Comparison of ENCODE assay signal across 28 cellular contexts in genomic region chr9:122080986-122081385, GRCh38. TPM values are rescaled to one million over a fixed set of nuclear protein-coding genes. Genes with fewer than 3 reads are reported as not detected.
DNase-seq lines count a peak whose midpoint lies in the region; ATAC-seq and TF ChIP-seq lines count a peak whose summit lies in the region.
"Had no signal": no experiment of that assay in that cellular context is flagged by ENCODE, and none has a peak within 500 bp of the region (broad histone marks: within the 10 kb centered on the region; RNA-seq: fewer than 3 reads in every experiment).

No MANE protein-coding gene starts in this region.

- WGBS in sigmoid colon, 2 donors: 79 to 85% methylated on average over 5 of the region's 5 CpGs

- CTCF ChIA-PET in AG04450 (lab: Charles Lee) (interaction anchor here (4.3 kb wide), 1 partner anchor 18 kb away, joined by 17 read pairs; no protein-coding TSS in a partner anchor), T-cell (lab: Charles Lee) (no interaction called here)

- H3K4me3 ChIP-seq in AG04450 (ENCODE audit: low read depth, low read length) (no peak overlapping the region), ascending aorta (no peak overlapping the region), sigmoid colon (no peak overlapping the region)
- H3K4me3 ChIP-seq: A549, heart right ventricle had no signal

- POLR2A ChIA-PET in AG04450 (lab: Yijun Ruan, JAX): interaction anchor here (0.7 kb wide), 1 partner anchor 606 kb away, joined by 3 read pairs; no protein-coding TSS in a partner anchor
- POLR2A ChIA-PET in T-cell (lab: Charles Lee): no interaction called here

- H3K4me1 Mint-ChIP-seq in T-cell: peaks cover 2 to 12% (median 11%) of the 10 kb centered on the region in 3 donors
- H3K4me1 Mint-ChIP-seq: activated CD4-positive, alpha-beta T cell treated with anti-CD3 and anti-CD28 coated beads, Interleukin-2, amount 10 ng/mL, durations not matched to agents 7 days and 5 days; activated CD8-positive, alpha-beta memory T cell treated with anti-CD3 and anti-CD28 coated beads, Interleukin-2, amount 10 ng/mL, durations not matched to agents 7 days and 5 days; mesothelial cell of epicardium had no signal

- no peaks in the 10 kb centered on the region for H3K27me3 ChIP-seq in AG04450 (ENCODE audit: control insufficient read depth, insufficient read depth, low read length)
- no peaks in the 10 kb centered on the region for H3K27me3 ChIP-seq in ascending aorta
- H3K27me3 ChIP-seq in sigmoid colon: no peaks in the 10 kb centered on the region
- H3K27me3 ChIP-seq: BE2C, heart right ventricle had no signal

- H3K27me3 Mint-ChIP-seq in T-cell: no peaks in the 10 kb centered on the region
- H3K27me3 Mint-ChIP-seq: activated CD4-positive, alpha-beta T cell treated with anti-CD3 and anti-CD28 coated beads, Interleukin-2, amount 10 ng/mL, durations not matched to agents 7 days and 5 days; activated CD8-positive, alpha-beta memory T cell treated with anti-CD3 and anti-CD28 coated beads, Interleukin-2, amount 10 ng/mL, durations not matched to agents 7 days and 5 days; naive thymus-derived CD8-positive, alpha-beta T cell; type B pancreatic cell had no signal

- H3K4me1 ChIP-seq in ascending aorta (peaks cover 0 to 14% of the 10 kb centered on the region in 2 donors), sigmoid colon (peaks cover 0 to 66% (median 52%) of the 10 kb centered on the region in 4 donors)
- H3K4me1 ChIP-seq: A549 had no signal

- H3K4me3 Mint-ChIP-seq in T-cell: no peak overlapping the region
- H3K4me3 Mint-ChIP-seq: activated CD4-positive, alpha-beta T cell treated with anti-CD3 and anti-CD28 coated beads, Interleukin-2, amount 10 ng/mL, durations not matched to agents 7 days and 5 days; activated CD8-positive, alpha-beta memory T cell treated with anti-CD3 and anti-CD28 coated beads, Interleukin-2, amount 10 ng/mL, durations not matched to agents 7 days and 5 days; activated naive CD4-positive, alpha-beta T cell treated with anti-CD3 and anti-CD28 coated beads for 36 hours; activated T-cell treated with anti-CD3 and anti-CD28 coated beads, Interleukin-2, amount 50 U/mL, for 72 hours; mesothelial cell of epicardium; naive thymus-derived CD8-positive, alpha-beta T cell; T-helper 2 cell treated with Interferon-gamma antibody and Interleukin-4, amounts not matched to agents 5 μg/mL and 100 μg/mL, for 36 hours; type B pancreatic cell had no signal

- H3K9me3 ChIP-seq in AG04450 (ENCODE audit: control insufficient read depth, insufficient read depth, low read length): no peaks in the 10 kb centered on the region
- H3K9me3 ChIP-seq in ascending aorta: peaks cover 0 to 12% of the 10 kb centered on the region in 2 donors
- H3K9me3 ChIP-seq in sigmoid colon: peaks cover 0 to 6% (median 0%) of the 10 kb centered on the region in 4 donors
- H3K9me3 ChIP-seq: BE2C had no signal

- DNase-seq in AG04450 (ENCODE audit: low read depth, low spot score) (peak; percentile 61), ascending aorta (ENCODE audit: low spot score in 2 of 2) (no peak), iris pigment epithelial cell (ENCODE audit: low read depth) (peak; percentile 33), sigmoid colon (no peak), T-cell (no peak), SHP77 treated with DMSO at 0.1 percent for 48 hours (lab: John Stamatoyannopoulos, UW) (no peak)
- no peak for DNase-seq in stimulated activated CD4-positive, alpha-beta T cell treated with anti-CD3 and anti-CD28 coated beads, Interleukin-2, amount 100 ng/mL, for 24 hours
- DNase-seq: activated CD4-positive, alpha-beta T cell treated with anti-CD3 and anti-CD28 coated beads, Interleukin-2, amount 10 ng/mL, durations not matched to agents 7 days and 5 days; activated CD8-positive, alpha-beta memory T cell treated with anti-CD3 and anti-CD28 coated beads, Interleukin-2, amount 10 ng/mL, durations not matched to agents 7 days and 5 days; activated naive CD4-positive, alpha-beta T cell treated with anti-CD3 and anti-CD28 coated beads for 36 hours; activated T-cell treated with anti-CD3 and anti-CD28 coated beads, Interleukin-2, amount 50 U/mL, for 72 hours; BE2C; GF-D8; heart right ventricle; naive thymus-derived CD8-positive, alpha-beta T cell; NCI-H1436 treated with DMSO at 0.1 percent for 48 hours; NCI-H748 treated with DMSO at 0.1 percent for 48 hours; occipital lobe; stimulated activated CD4-positive, alpha-beta T cell treated with anti-CD3 and anti-CD28 coated beads, Interleukin-12 subunit alpha, Interleukin-12 subunit beta, amount 100 ng/mL, for 4 hours; stimulated activated naive CD4-positive, alpha-beta T cell treated with Interleukin-2 at 50 U/mL for 16 hours; WERI-Rb-1 had no signal

- TF ChIP-seq POLR2A in sigmoid colon (IDR thresholded peaks at IDR 0.05): no peak

- no peak for ATAC-seq in T-cell (replicated peaks in 1 of 4)
- ATAC-seq in HG02884 (IDR thresholded peaks at IDR 0.05; ENCODE audit: unreplicated experiment): no peak
- ATAC-seq: A549; activated CD8-positive, alpha-beta memory T cell treated with anti-CD3 and anti-CD28 coated beads, Interleukin-2, amount 10 ng/mL, durations not matched to agents 7 days and 5 days; activated T-cell treated with anti-CD3 and anti-CD28 coated beads, Interleukin-2, amount 50 U/mL, for 72 hours; heart right ventricle; naive thymus-derived CD8-positive, alpha-beta T cell; SK-N-SH treated with all-trans-retinoic acid at 6 μM for 48 hours had no signal

- H3K27ac Mint-ChIP-seq in T-cell: no peak overlapping the region
- H3K27ac Mint-ChIP-seq: activated CD4-positive, alpha-beta T cell treated with anti-CD3 and anti-CD28 coated beads, Interleukin-2, amount 10 ng/mL, durations not matched to agents 7 days and 5 days; activated CD8-positive, alpha-beta memory T cell treated with anti-CD3 and anti-CD28 coated beads, Interleukin-2, amount 10 ng/mL, durations not matched to agents 7 days and 5 days; activated naive CD4-positive, alpha-beta T cell treated with anti-CD3 and anti-CD28 coated beads for 36 hours; activated T-cell treated with anti-CD3 and anti-CD28 coated beads, Interleukin-2, amount 50 U/mL, for 72 hours; mesothelial cell of epicardium; naive thymus-derived CD8-positive, alpha-beta T cell; T-helper 2 cell treated with Interferon-gamma antibody and Interleukin-4, amounts not matched to agents 5 μg/mL and 100 μg/mL, for 36 hours; type B pancreatic cell had no signal

- H3K36me3 ChIP-seq in ascending aorta (no peaks in the 10 kb centered on the region), sigmoid colon (no peaks in the 10 kb centered on the region)
- H3K36me3 ChIP-seq: BE2C, WERI-Rb-1 had no signal

- intact Hi-C loops in ascending aorta (cut with DNase I): no loop called here
- intact Hi-C loops in sigmoid colon (cut with DNase I): no loop called here

- TF ChIP-seq CTCF in AG04450 (IDR thresholded peaks at IDR 0.05; ENCODE audit: low read depth, low read length) (no peak), ascending aorta (IDR thresholded peaks at IDR 0.05) (no peak), sigmoid colon (IDR thresholded peaks at IDR 0.05) (no peak)

- no peak for TF ChIP-seq EP300 in sigmoid colon (IDR thresholded peaks at IDR 0.05)

- peaks cover 20% of the 10 kb centered on the region for H3K36me3 Mint-ChIP-seq in T-cell
- H3K36me3 Mint-ChIP-seq: mesothelial cell of epicardium, type B pancreatic cell had no signal

- H3K9me3 Mint-ChIP-seq in T-cell: peaks cover 7 to 21% (median 9%) of the 10 kb centered on the region in 3 donors

- H3K27ac ChIP-seq in AG04450 (ENCODE audit: low read depth, low read length) (no peak overlapping the region), ascending aorta (peak overlapping the region; percentile 68 to 71), sigmoid colon (peak overlapping the region; percentile 62 to 92 (median 80))
- H3K27ac ChIP-seq: A549, heart right ventricle, KMS-11, WERI-Rb-1 had no signal

RNA-seq across cellular contexts. Expression of gene TTLL11, which starts 12.1 kb away (rescaled TPM):
- polyA plus RNA-seq in AG04450 (2011; rRNA removed) (4.6 and 5.4 TPM in 2 replicates), sigmoid colon (1 to 10 TPM; 4.2 to 7.6 (median 5.6) TPM)
- polyA minus RNA-seq in AG04450 (2011; rRNA and poly(A)+ RNA removed): 5.7 and 6.1 TPM in 2 replicates
- total RNA-seq in ascending aorta (18.5 TPM), sigmoid colon (10 to 100 TPM; 27.6 to 40.7 (median 30.8) TPM), T-cell (1 to 10 TPM; 3.4 to 4.8 (median 4.6) TPM)

Comparison
In these comparisons a context has a peak if more than half of its experiments do, and no peak if none do; other contexts are left out.
1. DNase-seq: peak in AG04450 (single experiment) and iris pigment epithelial cell (single experiment); none in ascending aorta (0 of 2), sigmoid colon (single experiment), T-cell (0 of 34), SHP77 treated with DMSO at 0.1 percent for 48 hours (single experiment) and stimulated activated CD4-positive, alpha-beta T cell treated with anti-CD3 and anti-CD28 coated beads, Interleukin-2, amount 100 ng/mL, for 24 hours (0 of 2).